8 cellular contexts compared by ENCODE assay signal in genomic region chr17:74748279-74748528, GRCh38. TPM values are rescaled to one million over a fixed set of nuclear protein-coding genes. Genes with fewer than 3 reads are reported as not detected.
DNase-seq lines count a peak whose midpoint lies in the region; ATAC-seq and TF ChIP-seq lines count a peak whose summit lies in the region.

No MANE protein-coding gene starts in this region.

- H3K36me3 Mint-ChIP-seq in naive thymus-derived CD8-positive, alpha-beta T cell = peaks cover 4 to 15% (median 9%) of the 10 kb centered on the region in 3 donors

- H3K4me3 ChIP-seq in brain microvascular endothelial cell (ENCODE audit: low read depth, low read length) = peak overlapping the region; percentile 52

- H3K27me3 ChIP-seq in brain microvascular endothelial cell (replicated peaks) = no peaks in the 10 kb centered on the region

- H3K36me3 ChIP-seq in brain microvascular endothelial cell (replicated peaks) = no peaks in the 10 kb centered on the region

- H3K4me1 Mint-ChIP-seq in naive thymus-derived CD8-positive, alpha-beta T cell = peaks cover 43 to 78% (median 71%) of the 10 kb centered on the region in 4 donors

- no peaks in the 10 kb centered on the region for H3K27me3 Mint-ChIP-seq in naive thymus-derived CD8-positive, alpha-beta T cell

- peak overlapping the region; percentile 98 for H3K27ac ChIP-seq in C4-2B
- H3K27ac ChIP-seq in brain microvascular endothelial cell = no peak overlapping the region

- no peaks in the 10 kb centered on the region for H3K9me3 Mint-ChIP-seq in naive thymus-derived CD8-positive, alpha-beta T cell

- ATAC-seq in HG03060 (IDR thresholded peaks at IDR 0.05; ENCODE audit: low read depth, unreplicated experiment) (peak; percentile 53), HG03442 (IDR thresholded peaks at IDR 0.05; ENCODE audit: unreplicated experiment) (no peak)
- ATAC-seq in naive thymus-derived CD8-positive, alpha-beta T cell = no peak

- H3K27ac Mint-ChIP-seq in naive thymus-derived CD8-positive, alpha-beta T cell = peak overlapping the region in 5 of 10 donors; percentile 58 to 94 (median 82)

- H3K4me3 Mint-ChIP-seq in naive thymus-derived CD8-positive, alpha-beta T cell = peak overlapping the region; percentile 69 to 99 (median 77)

- no peak; the same call in 1 of the 2 replicates for TF ChIP-seq CTCF in C4-2B (conservative IDR thresholded peaks at IDR 0.05)
- no peak for TF ChIP-seq CTCF in brain microvascular endothelial cell (IDR thresholded peaks at IDR 0.05; ENCODE audit: low read depth, low read length, missing control alignments)

- POLR2A ChIA-PET in naive thymus-derived CD8-positive, alpha-beta T cell (lab: Charles Lee) = interaction anchor here (0.7 to 13.2 kb wide), 6 partner anchors 11 to 329 kb away, joined by 4 to 231 read pairs (median 83); partner anchors contain the start of genes FDXR, NAT9 and RAB37

- no peak for DNase-seq in brain microvascular endothelial cell
- DNase-seq in naive thymus-derived CD8-positive, alpha-beta T cell = no peak
- no peak for DNase-seq in stimulated activated CD4-positive, alpha-beta T cell treated with anti-CD3 and anti-CD28 coated beads, Interleukin-4, amount 100 ng/mL, for 1 hour
- no peak for DNase-seq in foreskin melanocyte
- DNase-seq in pons (ENCODE audit: low spot score) = no peak

- in situ Hi-C loops in brain microvascular endothelial cell (cut with HindIII; ENCODE audit: low pct_ligation_motif_present, low sequenced_read_pairs) = no loop called here

RNA-seq across cellular contexts. Expression of gene NHERF1, which starts 0.2 kb away (rescaled TPM):
- 100 to 1,000 TPM; 158 to 164 TPM for total RNA-seq in naive thymus-derived CD8-positive, alpha-beta T cell
- polyA plus RNA-seq in naive thymus-derived CD8-positive, alpha-beta T cell = 100 to 1,000 TPM; 277 to 351 (median 324) TPM

RNA-seq across cellular contexts. Expression of gene RAB37, which starts 11.1 kb away (rescaled TPM):
- 10 to 100 TPM; 34.0 to 35.9 TPM for total RNA-seq in naive thymus-derived CD8-positive, alpha-beta T cell
- polyA plus RNA-seq in naive thymus-derived CD8-positive, alpha-beta T cell = 100 to 1,000 TPM in 1 of 3 donors, 10 to 100 TPM in 2; 55.3 to 108 (median 76.0) TPM

RNA-seq across cellular contexts. Expression of gene NAT9, which starts 27.9 kb away (rescaled TPM):
- total RNA-seq in naive thymus-derived CD8-positive, alpha-beta T cell = 10 to 100 TPM; 66.5 to 71.5 TPM
- 10 to 100 TPM in 2 of 3 donors, 1 to 10 TPM in 1; 9.8 to 28.3 (median 20.2) TPM for polyA plus RNA-seq in naive thymus-derived CD8-positive, alpha-beta T cell

RNA-seq across cellular contexts. Expression of gene CD300LF, which starts 35.5 kb away (rescaled TPM):
- total RNA-seq in naive thymus-derived CD8-positive, alpha-beta T cell = under 1 TPM in 1 of 2 experiments, not detected in 1; 0.36 TPM
- polyA plus RNA-seq in naive thymus-derived CD8-positive, alpha-beta T cell = not detected
